11 cellular contexts compared by ENCODE assay signal in the genomic region with DNA sequence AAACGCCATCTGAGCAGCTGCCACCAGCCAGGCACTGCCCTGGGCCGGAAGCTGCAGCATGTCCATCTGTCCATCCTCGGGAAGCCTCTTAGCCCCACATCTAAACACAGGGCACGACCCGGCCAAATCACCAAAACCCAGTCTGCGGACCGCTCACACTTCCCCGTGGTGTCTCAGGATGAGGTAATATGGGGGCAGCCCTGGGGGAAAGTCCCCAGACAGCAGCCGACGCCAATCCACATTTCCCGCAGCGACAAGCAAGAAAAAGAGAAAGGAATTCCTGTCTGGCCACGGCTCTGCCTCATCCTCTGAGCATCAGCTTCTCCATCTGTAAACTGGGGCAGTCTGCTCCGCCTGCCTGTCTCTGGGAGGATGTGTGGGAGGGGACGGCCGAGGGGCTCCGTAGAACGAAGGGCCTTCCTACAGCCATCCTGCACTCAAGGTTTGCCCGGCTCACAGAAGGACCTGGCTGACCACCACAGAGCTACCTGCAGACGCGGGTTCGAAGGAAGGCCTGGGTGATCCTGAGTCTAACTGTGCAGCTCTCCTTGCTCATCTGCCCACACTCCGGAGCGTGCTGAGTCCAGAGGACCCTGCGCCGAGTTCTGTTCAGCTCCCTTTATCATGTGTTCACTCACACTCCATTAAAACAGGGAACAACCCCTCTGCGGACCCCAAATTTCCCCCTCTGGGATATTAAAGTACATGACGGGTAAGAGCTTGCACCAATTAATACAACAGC.
DNase-seq lines count a peak whose midpoint lies in the region; ATAC-seq, FAIRE-seq and TF ChIP-seq lines count a peak whose summit lies in the region.
"Had no signal": no experiment of that assay in that cellular context is flagged by ENCODE, and none has a peak within 500 bp of the region (broad histone marks: within the 10 kb centered on the region; RNA-seq: fewer than 3 reads in every experiment).

No MANE protein-coding gene starts in this region.

- H3K36me3 ChIP-seq in astrocyte (ENCODE audit: insufficient read depth, low read length) (no peaks in the 10 kb centered on the region), spleen (no peaks in the 10 kb centered on the region), neural progenitor cell (no peaks in the 10 kb centered on the region)
- H3K36me3 ChIP-seq: esophagus muscularis mucosa had no signal

- FAIRE-seq in astrocyte (lab: Jason Lieb, UNC) (no peak), GM12892 (lab: Jason Lieb, UNC) (no peak)

- intact Hi-C loops in spleen (cut with DNase I; ENCODE audit: low total_unique reads), result no loop called here

- H3K9me3 Mint-ChIP-seq in astrocyte (ENCODE audit: unreplicated experiment) (peaks cover 3% of the 10 kb centered on the region), neural progenitor cell (no peaks in the 10 kb centered on the region)
- H3K9me3 Mint-ChIP-seq: activated naive CD8-positive, alpha-beta T cell treated with anti-CD3 and anti-CD28 coated beads, Interleukin-2, amount 10 ng/mL, durations not matched to agents 7 days and 5 days had no signal

- 53 to 62% (median 56%) methylated on average over 24 to 28 of the region's 28 CpGs for WGBS in spleen, 5 donors

- H3K27ac ChIP-seq in astrocyte (ENCODE audit: low read depth, low read length), result peak overlapping the region; percentile 63
- peak overlapping the region in 5 of 8 donors; percentile 5 to 57 (median 32) for H3K27ac ChIP-seq in spleen
- H3K27ac ChIP-seq in neural progenitor cell, result no peak overlapping the region
- H3K27ac ChIP-seq: VCaP had no signal

- H3K27ac Mint-ChIP-seq in astrocyte (ENCODE audit: unreplicated experiment) (no peak overlapping the region), neural progenitor cell (no peak overlapping the region)
- H3K27ac Mint-ChIP-seq: activated naive CD8-positive, alpha-beta T cell treated with anti-CD3 and anti-CD28 coated beads, Interleukin-2, amount 10 ng/mL, durations not matched to agents 7 days and 5 days had no signal

- TF ChIP-seq POLR2A in spleen (IDR thresholded peaks at IDR 0.05) (no peak), GM12892 (IDR thresholded peaks at IDR 0.05; ENCODE audit: low read depth, low read length) (no peak)

- H3K36me3 Mint-ChIP-seq in astrocyte (ENCODE audit: low read depth, unreplicated experiment) (no peaks in the 10 kb centered on the region), neural progenitor cell (no peaks in the 10 kb centered on the region)
- H3K36me3 Mint-ChIP-seq: activated naive CD8-positive, alpha-beta T cell treated with anti-CD3 and anti-CD28 coated beads, Interleukin-2, amount 10 ng/mL, durations not matched to agents 7 days and 5 days had no signal

- no peaks in the 10 kb centered on the region for H3K9me3 ChIP-seq in astrocyte (ENCODE audit: insufficient read depth, low read depth, low read length)
- no peaks in the 10 kb centered on the region for H3K9me3 ChIP-seq in spleen
- H3K9me3 ChIP-seq in neural progenitor cell (ENCODE audit: low read depth), result no peaks in the 10 kb centered on the region
- H3K9me3 ChIP-seq: esophagus muscularis mucosa had no signal

- H3K27me3 ChIP-seq in astrocyte (ENCODE audit: insufficient read depth, low read length) (no peaks in the 10 kb centered on the region), spleen (replicated peaks in 1 of 7) (peaks cover 0 to 30% (median 0%) of the 10 kb centered on the region in 7 donors), neural progenitor cell (no peaks in the 10 kb centered on the region)

- DNase-seq in astrocyte (ENCODE audit: low read depth) (peak; percentile 78), iPS-NIHi11 (ENCODE audit: low spot score) (peak; percentile 58), spleen (peak; percentile 77), neural progenitor cell (ENCODE audit: low spot score) (no peak), GM12892 (ENCODE audit: insufficient read length) (no peak)
- DNase-seq: activated naive CD8-positive, alpha-beta T cell treated with anti-CD3 and anti-CD28 coated beads, Interleukin-2, amount 10 ng/mL, durations not matched to agents 7 days and 5 days had no signal

- peaks cover 32% of the 10 kb centered on the region for H3K4me1 ChIP-seq in astrocyte (ENCODE audit: insufficient read depth, low read length)
- peaks cover 0 to 39% (median 18%) of the 10 kb centered on the region in 6 donors for H3K4me1 ChIP-seq in spleen
- H3K4me1 ChIP-seq in neural progenitor cell, result peaks cover 7% of the 10 kb centered on the region

- H3K79me2 ChIP-seq in astrocyte (ENCODE audit: insufficient read depth, low read length) (no peaks in the 10 kb centered on the region), neural progenitor cell (ENCODE audit: low read depth) (no peaks in the 10 kb centered on the region)

- H3K4me1 Mint-ChIP-seq in astrocyte (ENCODE audit: low read depth, unreplicated experiment), result peaks cover 19% of the 10 kb centered on the region
- peaks cover 27% of the 10 kb centered on the region for H3K4me1 Mint-ChIP-seq in neural progenitor cell

- H3K4me3 Mint-ChIP-seq in astrocyte (ENCODE audit: unreplicated experiment) (peak overlapping the region; percentile 30), neural progenitor cell (no peak overlapping the region)
- H3K4me3 Mint-ChIP-seq: activated naive CD8-positive, alpha-beta T cell treated with anti-CD3 and anti-CD28 coated beads, Interleukin-2, amount 10 ng/mL, durations not matched to agents 7 days and 5 days had no signal

- H3K4me2 ChIP-seq in astrocyte (ENCODE audit: low read length) (peak overlapping the region; percentile 81), neural progenitor cell (no peak overlapping the region)

- H3K9ac ChIP-seq in astrocyte (ENCODE audit: low read length), result peak overlapping the region; percentile 70
- no peak overlapping the region for H3K9ac ChIP-seq in neural progenitor cell

- no peak for TF ChIP-seq CTCF in astrocyte (IDR thresholded peaks at IDR 0.05; ENCODE audit: insufficient read depth, low read depth, low read length)
- TF ChIP-seq CTCF in spleen (IDR thresholded peaks at IDR 0.05 in 8 of 11, conservative IDR thresholded peaks at IDR 0.05 in 3 of 11), result no peak
- TF ChIP-seq CTCF in neural progenitor cell (IDR thresholded peaks at IDR 0.05), result no peak

- peak; percentile 58 for ATAC-seq in GM21723 (IDR thresholded peaks at IDR 0.05; ENCODE audit: unreplicated experiment)
- no peak for ATAC-seq in HG02610 (IDR thresholded peaks at IDR 0.05; ENCODE audit: unreplicated experiment)
- ATAC-seq in HG03159 (IDR thresholded peaks at IDR 0.05; ENCODE audit: unreplicated experiment), result no peak

- peaks cover 5% of the 10 kb centered on the region for H3F3A ChIP-seq in neural progenitor cell (ENCODE audit: low read depth)

- H4K20me1 ChIP-seq in astrocyte (ENCODE audit: insufficient read depth, low read length) (no peaks in the 10 kb centered on the region), neural progenitor cell (ENCODE audit: low read depth) (no peaks in the 10 kb centered on the region)

- H2AFZ ChIP-seq in astrocyte (ENCODE audit: low read depth, low read length), result peak overlapping the region; percentile 55
- H2AFZ ChIP-seq in neural progenitor cell (replicated peaks), result no peak overlapping the region

- peak overlapping the region; percentile 39 for H3K4me3 ChIP-seq in astrocyte (ENCODE audit: insufficient read depth, low read depth, low read length)
- H3K4me3 ChIP-seq in spleen, result no peak overlapping the region
- no peak overlapping the region for H3K4me3 ChIP-seq in neural progenitor cell

- H3K27me3 Mint-ChIP-seq in astrocyte (ENCODE audit: low read depth, unreplicated experiment) (peaks cover 3% of the 10 kb centered on the region), neural progenitor cell (ENCODE audit: insufficient read depth, low read depth) (peaks cover 2% of the 10 kb centered on the region)

Comparison
In these comparisons a context has a peak if more than half of its experiments do, and no peak if none do; other contexts are left out.
1. DNase-seq: peak in astrocyte (single experiment), iPS-NIHi11 (single experiment) and spleen (single experiment); none in neural progenitor cell (single experiment) and GM12892 (single experiment).